21 cellular contexts compared by ENCODE assay signal in the genomic region with DNA sequence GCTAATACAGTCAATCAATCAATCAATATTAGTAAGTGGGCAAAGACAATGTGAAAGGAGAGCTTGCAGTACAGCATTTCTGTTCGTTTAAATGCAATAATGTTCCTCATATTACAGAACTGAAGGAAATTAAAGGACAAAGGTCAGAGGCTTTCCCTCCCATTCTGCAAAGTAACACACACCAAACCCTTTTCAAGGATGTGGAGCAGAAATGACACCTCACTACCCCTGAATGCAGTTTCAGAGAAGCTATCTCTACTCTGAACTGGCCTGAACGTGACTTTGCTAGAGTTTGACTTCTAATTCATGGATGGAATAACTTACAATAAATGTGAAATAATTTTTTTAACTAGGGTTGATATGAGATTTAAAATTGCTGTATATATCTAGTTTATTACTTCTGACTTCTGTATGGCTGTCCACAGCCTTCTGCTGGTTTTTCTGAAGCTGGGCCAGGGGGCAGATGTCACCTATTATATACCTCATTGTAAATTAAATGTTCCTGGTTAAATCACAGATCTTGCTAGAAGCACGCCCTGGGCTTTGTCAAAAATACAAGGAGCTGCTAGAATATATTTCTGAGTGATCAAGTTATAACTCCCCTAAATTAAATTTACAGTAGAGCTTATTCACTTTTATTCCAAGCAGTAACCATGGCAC.
"Had no signal": no experiment of that assay in that cellular context is flagged by ENCODE, and none has a peak within 500 bp of the region (broad histone marks: within the 10 kb centered on the region; RNA-seq: fewer than 3 reads in every experiment).

No MANE protein-coding gene starts in this region.

- H3K36me3 ChIP-seq: stomach had no signal

- H3K4me3 Mint-ChIP-seq: activated CD4-positive, alpha-beta memory T cell treated with anti-CD3 and anti-CD28 coated beads, Interleukin-2, amount 10 ng/mL, durations not matched to agents 7 days and 5 days; activated CD8-positive, alpha-beta memory T cell treated with anti-CD3 and anti-CD28 coated beads, Interleukin-2, amount 10 ng/mL, durations not matched to agents 7 days and 5 days; activated naive CD8-positive, alpha-beta T cell treated with anti-CD3 and anti-CD28 coated beads, Interleukin-2, amount 10 ng/mL, durations not matched to agents 7 days and 5 days; neural crest cell; T-cell had no signal

- H3K27ac ChIP-seq: stomach had no signal

- DNase-seq: activated CD4-positive, alpha-beta memory T cell treated with anti-CD3 and anti-CD28 coated beads, Interleukin-2, amount 10 ng/mL, durations not matched to agents 7 days and 5 days; activated CD4-positive, alpha-beta T cell treated with anti-CD3 and anti-CD28 coated beads for 48 hours; activated CD4-positive, CD25-positive, alpha-beta regulatory T cell; activated CD8-positive, alpha-beta memory T cell treated with anti-CD3 and anti-CD28 coated beads, Interleukin-2, amount 10 ng/mL, durations not matched to agents 7 days and 5 days; activated naive CD4-positive, alpha-beta T cell treated with Interleukin-2 at 50 U/mL for 16 hours; activated naive CD8-positive, alpha-beta T cell treated with anti-CD3 and anti-CD28 coated beads, Interleukin-2, amount 10 ng/mL, durations not matched to agents 7 days and 5 days; activated T-cell treated with anti-CD3 and anti-CD28 coated beads, Interleukin-2, amount 50 U/mL, for 1 hour; amygdala; caudate nucleus; erythroblast; head of caudate nucleus; kidney; left ventricle myocardium superior; mesenchymal stem cell; stimulated activated CD4-positive, alpha-beta T cell treated with anti-CD3 and anti-CD28 coated beads, Interleukin-2, amount 100 ng/mL, for 24 hours; stomach; T-cell had no signal

- H3K36me3 Mint-ChIP-seq: activated CD8-positive, alpha-beta memory T cell treated with anti-CD3 and anti-CD28 coated beads, Interleukin-2, amount 10 ng/mL, durations not matched to agents 7 days and 5 days; activated naive CD8-positive, alpha-beta T cell treated with anti-CD3 and anti-CD28 coated beads, Interleukin-2, amount 10 ng/mL, durations not matched to agents 7 days and 5 days; T-cell; type B pancreatic cell had no signal

- H3K9me3 Mint-ChIP-seq: activated CD4-positive, alpha-beta memory T cell treated with anti-CD3 and anti-CD28 coated beads, Interleukin-2, amount 10 ng/mL, durations not matched to agents 7 days and 5 days; T-cell; type B pancreatic cell had no signal

- H3K27me3 ChIP-seq: stomach had no signal

- H3K4me1 ChIP-seq: stomach had no signal

- H3K4me1 Mint-ChIP-seq: activated CD4-positive, alpha-beta memory T cell treated with anti-CD3 and anti-CD28 coated beads, Interleukin-2, amount 10 ng/mL, durations not matched to agents 7 days and 5 days; activated CD8-positive, alpha-beta memory T cell treated with anti-CD3 and anti-CD28 coated beads, Interleukin-2, amount 10 ng/mL, durations not matched to agents 7 days and 5 days; activated naive CD8-positive, alpha-beta T cell treated with anti-CD3 and anti-CD28 coated beads, Interleukin-2, amount 10 ng/mL, durations not matched to agents 7 days and 5 days; neural crest cell; T-cell had no signal

- H3K27me3 Mint-ChIP-seq: activated naive CD8-positive, alpha-beta T cell treated with anti-CD3 and anti-CD28 coated beads, Interleukin-2, amount 10 ng/mL, durations not matched to agents 7 days and 5 days; T-cell; type B pancreatic cell had no signal

- H3K27ac Mint-ChIP-seq: activated CD4-positive, alpha-beta memory T cell treated with anti-CD3 and anti-CD28 coated beads, Interleukin-2, amount 10 ng/mL, durations not matched to agents 7 days and 5 days; activated CD8-positive, alpha-beta memory T cell treated with anti-CD3 and anti-CD28 coated beads, Interleukin-2, amount 10 ng/mL, durations not matched to agents 7 days and 5 days; activated naive CD8-positive, alpha-beta T cell treated with anti-CD3 and anti-CD28 coated beads, Interleukin-2, amount 10 ng/mL, durations not matched to agents 7 days and 5 days; activated T-helper 2 cell treated with anti-CD3 and anti-CD28 coated beads, Interferon-gamma antibody, Interleukin-2, Interleukin-4, amounts not matched to agents 10 μg/mL and 5 μg/mL and 100 μg/mL, durations not matched to agents 14 hours and 24 hours and 36 hours; progenitor cell of endocrine pancreas; T-cell; type B pancreatic cell had no signal

- H3K4me3 ChIP-seq: stomach had no signal
